In the genomic region with DNA sequence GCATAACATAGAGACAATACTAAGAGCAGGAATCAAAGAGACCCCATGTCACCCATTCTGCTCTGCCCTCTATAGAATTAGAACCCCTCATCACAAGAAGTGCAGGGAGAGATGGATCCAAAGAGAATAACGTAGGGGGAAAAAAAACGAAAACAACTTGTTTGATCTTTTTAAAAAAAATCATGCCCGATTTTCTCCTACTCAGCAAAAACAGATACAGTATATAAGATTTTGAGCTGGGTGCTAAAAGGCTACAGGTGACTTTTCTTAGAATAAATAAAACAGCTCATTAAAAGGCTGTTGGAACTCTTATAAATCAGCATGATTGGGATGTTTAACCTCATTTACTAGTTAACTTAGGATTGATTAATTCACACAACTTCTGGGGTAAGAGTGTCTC, we compare ENCODE assay signal across 16 cellular contexts.
"Had no signal": no experiment of that assay in that cellular context is flagged by ENCODE, and none has a peak within 500 bp of the region (broad histone marks: within the 10 kb centered on the region; RNA-seq: fewer than 3 reads in every experiment).

No MANE protein-coding gene starts in this region.

- H3K4me3 ChIP-seq: coronary artery, hepatocyte, stomach, thoracic aorta, transverse colon had no signal

- H3K27ac Mint-ChIP-seq: mesothelial cell of epicardium had no signal

- H3K27me3 ChIP-seq: hepatocyte, stomach, transverse colon had no signal

- H3K9me3 ChIP-seq: stomach, thoracic aorta, transverse colon had no signal

- H3K9me3 Mint-ChIP-seq: mesothelial cell of epicardium, naive B cell, nephron had no signal

- ATAC-seq: sciatic nerve had no signal

- H3K27me3 Mint-ChIP-seq: naive B cell had no signal

- DNase-seq: effector CD4-positive, alpha-beta T cell; foreskin melanocyte; naive B cell; posterior cingulate gyrus; stimulated activated CD4-positive, alpha-beta T cell treated with anti-CD3 and anti-CD28 coated beads, Interleukin-2, amount 100 ng/mL, for 24 hours; stimulated activated CD4-positive, alpha-beta T cell treated with anti-CD3 and anti-CD28 coated beads, Interleukin-4, amount 100 ng/mL, for 4 hours; stimulated activated naive CD4-positive, alpha-beta T cell; stomach; substantia nigra; transverse colon had no signal

- H3K4me2 ChIP-seq: hepatocyte had no signal

- H2AFZ ChIP-seq: hepatocyte had no signal

- H3K27ac ChIP-seq: coronary artery, hepatocyte, thoracic aorta, transverse colon had no signal

- H3K4me3 Mint-ChIP-seq: mesothelial cell of epicardium, naive B cell, nephron had no signal
